ENCODE assay signal across 32 cellular contexts in genomic region chr7:158776474-158776873, GRCh38.
"Had no signal": no experiment of that assay in that cellular context is flagged by ENCODE, and none has a peak within 500 bp of the region (broad histone marks: within the 10 kb centered on the region; RNA-seq: fewer than 3 reads in every experiment).

No MANE protein-coding gene starts in this region.

- H3K4me1 Mint-ChIP-seq: activated B cell treated with CpG ODN at 0.5 μM for 24 hours, IgD-negative memory B cell had no signal

- H3K4me3 ChIP-seq: breast epithelium, MG63, SJCRH30 had no signal

- H3K9me3 ChIP-seq: breast epithelium, MG63, SK-N-SH had no signal

- H3K9ac ChIP-seq: SK-N-SH had no signal

- H3K4me1 ChIP-seq: breast epithelium, SJCRH30 had no signal

- H3K27me3 Mint-ChIP-seq: activated B cell treated with CpG ODN at 0.5 μM for 24 hours; activated CD4-positive, alpha-beta memory T cell treated with anti-CD3 and anti-CD28 coated beads for 36 hours; activated naive CD4-positive, alpha-beta T cell treated with anti-CD3 and anti-CD28 coated beads, Interleukin-2, amount 10 ng/mL, durations not matched to agents 7 days and 5 days; activated naive CD8-positive, alpha-beta T cell treated with anti-CD3 and anti-CD28 coated beads, Interleukin-2, amount 10 ng/mL, durations not matched to agents 7 days and 5 days; IgD-negative memory B cell had no signal

- H3K27ac ChIP-seq: breast epithelium, RWPE1, SJCRH30 had no signal

- DNase-seq: activated B cell treated with CpG ODN at 0.5 μM for 24 hours; activated CD4-positive, alpha-beta memory T cell treated with anti-CD3 and anti-CD28 coated beads for 36 hours; activated CD4-positive, alpha-beta T cell treated with anti-CD3 and anti-CD28 coated beads for 1 hour; activated CD8-positive, alpha-beta memory T cell treated with anti-CD3 and anti-CD28 coated beads, Interleukin-2, amount 50 U/mL, for 4 hours; activated gamma-delta T cell treated with Interleukin-2 at 50 U/mL for 16 hours; activated naive CD4-positive, alpha-beta T cell treated with anti-CD3 and anti-CD28 coated beads, Interleukin-2, amount 10 ng/mL, durations not matched to agents 7 days and 5 days; activated naive CD8-positive, alpha-beta T cell treated with anti-CD3 and anti-CD28 coated beads, Interleukin-2, amount 10 ng/mL, durations not matched to agents 7 days and 5 days; activated T-cell treated with anti-CD3 and anti-CD28 coated beads, Interleukin-2, amount 50 U/mL, for 72 hours; aorta; caudate nucleus; KG1; MG63; MV-4-11; NCI-H1092 treated with DMSO at 0.1 percent for 48 hours; NCI-H1436; NCI-H1694 treated with DMSO at 0.1 percent for 48 hours; NCI-H2029 treated with DMSO at 0.1 percent for 48 hours; NCI-H345; NCI-H510A; NCI-H69; NK-92 treated with Interleukin-12 subunit alpha and Interleukin-12 subunit beta, amount 100 ng/mL, for 24 hours; OCI-M1; Right ventricle myocardium superior; SJCRH30; SK-N-SH; T-helper 1 cell; T-helper 9 cell had no signal

- ATAC-seq: activated T-cell treated with anti-CD3 and anti-CD28 coated beads, Interleukin-2, amount 50 U/mL, for 72 hours; Panc1 had no signal

- H3K36me3 ChIP-seq: breast epithelium had no signal

- H3K4me3 Mint-ChIP-seq: activated B cell treated with CpG ODN at 0.5 μM for 24 hours; activated CD4-positive, alpha-beta memory T cell treated with anti-CD3 and anti-CD28 coated beads for 36 hours; activated naive CD4-positive, alpha-beta T cell treated with anti-CD3 and anti-CD28 coated beads, Interleukin-2, amount 10 ng/mL, durations not matched to agents 7 days and 5 days; activated naive CD8-positive, alpha-beta T cell treated with anti-CD3 and anti-CD28 coated beads, Interleukin-2, amount 10 ng/mL, durations not matched to agents 7 days and 5 days; activated T-cell treated with anti-CD3 and anti-CD28 coated beads, Interleukin-2, amount 50 U/mL, for 72 hours; IgD-negative memory B cell had no signal

- H3K27me3 ChIP-seq: breast epithelium, MG63, SJCRH30 had no signal

- H3K27ac Mint-ChIP-seq: activated B cell treated with CpG ODN at 0.5 μM for 24 hours; activated CD4-positive, alpha-beta memory T cell treated with anti-CD3 and anti-CD28 coated beads for 36 hours; activated naive CD8-positive, alpha-beta T cell treated with anti-CD3 and anti-CD28 coated beads, Interleukin-2, amount 10 ng/mL, durations not matched to agents 7 days and 5 days; IgD-negative memory B cell had no signal

- H3K9me3 Mint-ChIP-seq: activated B cell treated with CpG ODN at 0.5 μM for 24 hours; activated CD4-positive, alpha-beta memory T cell treated with anti-CD3 and anti-CD28 coated beads for 36 hours; activated T-cell treated with anti-CD3 and anti-CD28 coated beads, Interleukin-2, amount 50 U/mL, for 72 hours; activated T-helper 2 cell treated with anti-CD3 and anti-CD28 coated beads, Interferon-gamma antibody, Interleukin-2, Interleukin-4, amounts not matched to agents 10 μg/mL and 5 μg/mL and 100 μg/mL, durations not matched to agents 14 hours and 24 hours and 36 hours; IgD-negative memory B cell had no signal
